ENCODE assay signal across 19 cellular contexts in the genomic region with DNA sequence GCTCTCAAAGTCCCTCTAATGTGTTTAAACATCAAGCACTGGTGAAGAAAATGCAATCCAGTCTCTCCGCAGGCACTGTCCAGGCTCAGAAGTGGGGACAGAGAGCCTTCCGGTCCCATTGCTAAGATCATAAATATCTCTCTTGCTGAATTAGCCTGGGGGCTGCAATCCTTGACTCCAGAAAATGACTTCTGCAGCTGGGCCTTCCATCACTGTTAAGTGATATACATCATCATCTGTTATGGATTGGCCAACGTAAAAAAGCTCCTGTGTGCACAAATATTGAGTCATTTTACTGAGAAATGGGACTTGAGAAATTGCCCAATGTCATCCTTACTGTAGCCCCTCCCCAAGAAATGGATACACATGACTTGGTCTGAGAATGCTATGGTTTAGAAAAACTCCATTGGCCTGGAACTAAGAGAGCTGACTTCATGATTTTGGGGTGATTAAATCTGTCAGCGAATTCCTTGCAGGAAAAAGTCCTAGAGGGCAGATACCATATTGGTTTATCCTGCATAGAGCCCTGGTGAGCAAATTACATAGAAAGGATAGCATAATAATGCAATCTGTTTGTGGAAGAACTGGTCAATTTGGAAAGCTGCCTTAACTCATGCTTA.
"Had no signal": no experiment of that assay in that cellular context is flagged by ENCODE, and none has a peak within 500 bp of the region (broad histone marks: within the 10 kb centered on the region; RNA-seq: fewer than 3 reads in every experiment).

No MANE protein-coding gene starts in this region.

- H3K36me3 ChIP-seq: adrenal gland, gastrocnemius medialis, heart right ventricle, left lung, tibial nerve had no signal

- H3K4me1 ChIP-seq: adrenal gland, gastrocnemius medialis, left lung, tibial nerve had no signal

- H3K9me3 ChIP-seq: adrenal gland, gastrocnemius medialis, heart right ventricle, left lung, tibial nerve had no signal

- ATAC-seq: effector memory CD8-positive, alpha-beta T cell; gastrocnemius medialis; heart right ventricle; left lung; natural killer cell treated with Interleukin-12 subunit alpha and Interleukin-12 subunit beta and Interleukin-15 and Interleukin-18, amount 100 ng/mL, for 72 hours; T-helper 17 cell had no signal

- H3K4me3 ChIP-seq: adrenal gland, gastrocnemius medialis, heart right ventricle, left lung, tibial nerve had no signal

- DNase-seq: activated CD4-positive, alpha-beta memory T cell treated with anti-CD3 and anti-CD28 coated beads, Interleukin-2, amount 10 ng/mL, durations not matched to agents 7 days and 5 days; activated CD4-positive, alpha-beta T cell treated with anti-CD3 and anti-CD28 coated beads for 4 hours; activated effector memory CD4-positive, alpha-beta T cell treated with Interleukin-2 at 50 U/mL for 16 hours; activated T-cell treated with anti-CD3 and anti-CD28 coated beads, Interleukin-2, amount 50 U/mL, for 24 hours; adrenal gland; dermis blood vessel endothelial cell; effector memory CD8-positive, alpha-beta T cell; gastrocnemius medialis; heart right ventricle; left lung; nucleus accumbens; posterior cingulate gyrus; stimulated activated CD4-positive, alpha-beta T cell treated with anti-CD3 and anti-CD28 coated beads, Interleukin-4, amount 100 ng/mL, for 4 hours; stimulated activated CD8-positive, alpha-beta memory T cell treated with anti-CD3 and anti-CD28 coated beads, Interleukin-4, amount 100 ng/mL, for 48 hours; stimulated activated naive CD4-positive, alpha-beta T cell treated with Interleukin-2 at 50 U/mL for 16 hours; substantia nigra; T-helper 17 cell had no signal

- H3K27me3 ChIP-seq: adrenal gland, gastrocnemius medialis, heart right ventricle, left lung, tibial nerve had no signal

- H3K27ac ChIP-seq: adrenal gland, gastrocnemius medialis, heart right ventricle, left lung, tibial nerve had no signal
